ENCODE assay signal across 18 cellular contexts in genomic region chr6:167721291-167721690, GRCh38.
"Had no signal": no experiment of that assay in that cellular context is flagged by ENCODE, and none has a peak within 500 bp of the region (broad histone marks: within the 10 kb centered on the region; RNA-seq: fewer than 3 reads in every experiment).

No MANE protein-coding gene starts in this region.

- H3K9me3 Mint-ChIP-seq: activated naive CD4-positive, alpha-beta T cell treated with anti-CD3 and anti-CD28 coated beads, Interleukin-2, amount 10 ng/mL, durations not matched to agents 7 days and 5 days had no signal

- H3K4me3 ChIP-seq: K562, SK-N-MC had no signal

- ATAC-seq: activated CD8-positive, alpha-beta T cell treated with anti-CD3 and anti-CD28 coated beads for 36 hours; K562 had no signal

- H3K4me1 Mint-ChIP-seq: activated CD4-positive, alpha-beta T cell treated with anti-CD3 and anti-CD28 coated beads, Interleukin-2, amount 10 ng/mL, durations not matched to agents 7 days and 5 days; activated naive CD4-positive, alpha-beta T cell treated with anti-CD3 and anti-CD28 coated beads, Interleukin-2, amount 10 ng/mL, durations not matched to agents 7 days and 5 days; activated naive CD8-positive, alpha-beta T cell treated with anti-CD3 and anti-CD28 coated beads for 36 hours had no signal

- H3K4me3 Mint-ChIP-seq: activated CD4-positive, alpha-beta T cell treated with anti-CD3 and anti-CD28 coated beads, Interleukin-2, amount 10 ng/mL, durations not matched to agents 7 days and 5 days; activated CD8-positive, alpha-beta T cell treated with anti-CD3 and anti-CD28 coated beads for 36 hours; activated naive CD4-positive, alpha-beta T cell treated with anti-CD3 and anti-CD28 coated beads, Interleukin-2, amount 10 ng/mL, durations not matched to agents 7 days and 5 days; activated naive CD8-positive, alpha-beta T cell treated with anti-CD3 and anti-CD28 coated beads for 36 hours; activated T-cell treated with anti-CD3 and anti-CD28 coated beads, Interleukin-2, amount 50 U/mL, for 24 hours; activated T-helper 1 cell treated with anti-CD3 and anti-CD28 coated beads, Interleukin-12 subunit alpha, Interleukin-12 subunit beta, Interleukin-2, Interleukin-4 antibody, amounts not matched to agents 30 ng/mL and 10 ng/mL and 1 ng/mL, durations not matched to agents 14 hours and 24 hours and 36 hours had no signal

- H3K27ac Mint-ChIP-seq: activated CD4-positive, alpha-beta T cell treated with anti-CD3 and anti-CD28 coated beads, Interleukin-2, amount 10 ng/mL, durations not matched to agents 7 days and 5 days; activated CD8-positive, alpha-beta T cell treated with anti-CD3 and anti-CD28 coated beads for 36 hours; activated naive CD4-positive, alpha-beta T cell treated with anti-CD3 and anti-CD28 coated beads, Interleukin-2, amount 10 ng/mL, durations not matched to agents 7 days and 5 days; activated naive CD8-positive, alpha-beta T cell treated with anti-CD3 and anti-CD28 coated beads for 36 hours; activated T-cell treated with anti-CD3 and anti-CD28 coated beads, Interleukin-2, amount 50 U/mL, for 24 hours; activated T-helper 1 cell treated with anti-CD3 and anti-CD28 coated beads, Interleukin-12 subunit alpha, Interleukin-12 subunit beta, Interleukin-2, Interleukin-4 antibody, amounts not matched to agents 30 ng/mL and 10 ng/mL and 1 ng/mL, durations not matched to agents 14 hours and 24 hours and 36 hours had no signal

- H3K36me3 Mint-ChIP-seq: activated naive CD8-positive, alpha-beta T cell treated with anti-CD3 and anti-CD28 coated beads for 36 hours had no signal

- DNase-seq: activated CD4-positive, alpha-beta T cell treated with anti-CD3 and anti-CD28 coated beads, Interleukin-2, amount 10 ng/mL, durations not matched to agents 7 days and 5 days; activated CD4-positive, CD25-positive, alpha-beta regulatory T cell; activated CD8-positive, alpha-beta T cell treated with anti-CD3 and anti-CD28 coated beads for 36 hours; activated gamma-delta T cell; activated naive CD4-positive, alpha-beta T cell treated with anti-CD3 and anti-CD28 coated beads, Interleukin-2, amount 10 ng/mL, durations not matched to agents 7 days and 5 days; activated naive CD8-positive, alpha-beta T cell treated with anti-CD3 and anti-CD28 coated beads for 36 hours; activated T-cell treated with anti-CD3 and anti-CD28 coated beads, Interleukin-2, amount 50 U/mL, for 24 hours; caudate nucleus; Karpas-422; MM.1S; NCI-H1105; NCI-H1436; NCI-H2081 treated with DMSO at 0.1 percent for 48 hours; NCI-H526; T-helper 1 cell had no signal
